Comparison of ENCODE assay signal across 36 cellular contexts in the genomic region with DNA sequence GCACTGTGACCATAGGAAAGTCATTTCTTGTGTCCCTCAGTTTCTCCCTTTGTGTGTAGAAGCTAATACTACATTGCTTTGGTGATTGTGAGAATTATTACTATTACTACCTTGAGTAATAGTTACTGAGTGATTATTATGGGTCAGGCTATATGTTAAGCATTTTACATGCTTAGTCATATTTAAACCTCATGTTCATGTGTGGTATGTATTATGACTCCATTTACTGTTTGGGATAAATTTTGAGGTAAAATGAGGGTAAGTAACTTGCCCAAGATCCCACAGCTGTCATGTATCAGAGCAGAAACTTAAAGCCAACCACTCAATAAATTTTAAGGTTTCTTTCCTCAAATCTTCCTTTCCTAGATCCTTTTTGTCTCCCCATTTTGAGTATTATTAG.
"Had no signal": no experiment of that assay in that cellular context is flagged by ENCODE, and none has a peak within 500 bp of the region (broad histone marks: within the 10 kb centered on the region; RNA-seq: fewer than 3 reads in every experiment).

No MANE protein-coding gene starts in this region.

- H3K4me3 ChIP-seq: adrenal gland, ascending aorta, body of pancreas, breast epithelium, cardiac muscle cell had no signal

- H3K4me3 Mint-ChIP-seq: activated naive CD4-positive, alpha-beta T cell treated with anti-CD3 and anti-CD28 coated beads for 36 hours; activated naive CD4-positive, alpha-beta T cell treated with anti-CD3 and anti-CD28 coated beads, Interleukin-2, amount 10 ng/mL, durations not matched to agents 7 days and 5 days; activated naive CD4-positive, alpha-beta T cell treated with anti-CD3 and anti-CD28 coated beads, Interleukin-2, amount 50 U/mL, for 24 hours; activated naive CD8-positive, alpha-beta T cell treated with anti-CD3 and anti-CD28 coated beads, Interleukin-2, amount 10 ng/mL, durations not matched to agents 7 days and 5 days; activated naive CD8-positive, alpha-beta T cell treated with anti-CD3 and anti-CD28 coated beads, Interleukin-2, amount 50 U/mL, for 24 hours; activated T-cell treated with anti-CD3 and anti-CD28 coated beads, Interleukin-2, amount 50 U/mL, for 24 hours; activated T-cell treated with anti-CD3 and anti-CD28 coated beads, Interleukin-2, amount 50 U/mL, for 4 hours; activated T-cell treated with anti-CD3 and anti-CD28 coated beads, Interleukin-2, amount 50 U/mL, for 72 hours; activated T-helper 1 cell treated with anti-CD3 and anti-CD28 coated beads, Interleukin-12 subunit alpha, Interleukin-12 subunit beta, Interleukin-2, Interleukin-4 antibody, amounts not matched to agents 30 ng/mL and 10 ng/mL and 1 ng/mL, durations not matched to agents 14 hours and 24 hours and 36 hours; brain; central memory CD8-positive, alpha-beta T cell had no signal

- H3K27ac ChIP-seq: adrenal gland, ascending aorta, body of pancreas, brain microvascular endothelial cell, breast epithelium, cardiac muscle cell had no signal

- H3K4me1 Mint-ChIP-seq: activated naive CD4-positive, alpha-beta T cell treated with anti-CD3 and anti-CD28 coated beads, Interleukin-2, amount 10 ng/mL, durations not matched to agents 7 days and 5 days; activated naive CD4-positive, alpha-beta T cell treated with anti-CD3 and anti-CD28 coated beads, Interleukin-2, amount 50 U/mL, for 24 hours; activated naive CD8-positive, alpha-beta T cell treated with anti-CD3 and anti-CD28 coated beads, Interleukin-2, amount 10 ng/mL, durations not matched to agents 7 days and 5 days; activated naive CD8-positive, alpha-beta T cell treated with anti-CD3 and anti-CD28 coated beads, Interleukin-2, amount 50 U/mL, for 24 hours; brain had no signal

- H3K36me3 ChIP-seq: adrenal gland, ascending aorta, brain microvascular endothelial cell, breast epithelium, cardiac muscle cell had no signal

- ATAC-seq: activated naive CD4-positive, alpha-beta T cell treated with anti-CD3 and anti-CD28 coated beads, Interleukin-2, amount 50 U/mL, for 72 hours; activated naive CD8-positive, alpha-beta T cell treated with anti-CD3 and anti-CD28 coated beads, Interleukin-2, amount 50 U/mL, for 24 hours; activated T-cell treated with anti-CD3 and anti-CD28 coated beads, Interleukin-2, amount 50 U/mL, for 4 hours; activated T-cell treated with anti-CD3 and anti-CD28 coated beads, Interleukin-2, amount 50 U/mL, for 72 hours; body of pancreas had no signal

- H3K27ac Mint-ChIP-seq: activated naive CD4-positive, alpha-beta T cell treated with anti-CD3 and anti-CD28 coated beads for 36 hours; activated naive CD4-positive, alpha-beta T cell treated with anti-CD3 and anti-CD28 coated beads, Interleukin-2, amount 10 ng/mL, durations not matched to agents 7 days and 5 days; activated naive CD4-positive, alpha-beta T cell treated with anti-CD3 and anti-CD28 coated beads, Interleukin-2, amount 50 U/mL, for 24 hours; activated naive CD4-positive, alpha-beta T cell treated with anti-CD3 and anti-CD28 coated beads, Interleukin-2, amount 50 U/mL, for 72 hours; activated naive CD8-positive, alpha-beta T cell treated with anti-CD3 and anti-CD28 coated beads, Interleukin-2, amount 10 ng/mL, durations not matched to agents 7 days and 5 days; activated naive CD8-positive, alpha-beta T cell treated with anti-CD3 and anti-CD28 coated beads, Interleukin-2, amount 50 U/mL, for 24 hours; activated T-cell treated with anti-CD3 and anti-CD28 coated beads, Interleukin-2, amount 50 U/mL, for 24 hours; activated T-cell treated with anti-CD3 and anti-CD28 coated beads, Interleukin-2, amount 50 U/mL, for 72 hours; activated T-helper 1 cell treated with anti-CD3 and anti-CD28 coated beads, Interleukin-12 subunit alpha, Interleukin-12 subunit beta, Interleukin-2, Interleukin-4 antibody, amounts not matched to agents 30 ng/mL and 10 ng/mL and 1 ng/mL, durations not matched to agents 14 hours and 24 hours and 36 hours; activated T-helper 2 cell treated with anti-CD3 and anti-CD28 coated beads, Interferon-gamma antibody, Interleukin-2, Interleukin-4, amounts not matched to agents 10 μg/mL and 5 μg/mL and 100 μg/mL, durations not matched to agents 14 hours and 24 hours and 36 hours; brain had no signal

- H3K9me3 ChIP-seq: adrenal gland, ascending aorta, body of pancreas, breast epithelium had no signal

- H3K27me3 ChIP-seq: adrenal gland, ascending aorta, body of pancreas, brain microvascular endothelial cell, breast epithelium, cardiac muscle cell had no signal

- H3K27me3 Mint-ChIP-seq: activated naive CD4-positive, alpha-beta T cell treated with anti-CD3 and anti-CD28 coated beads, Interleukin-2, amount 10 ng/mL, durations not matched to agents 7 days and 5 days; activated naive CD4-positive, alpha-beta T cell treated with anti-CD3 and anti-CD28 coated beads, Interleukin-2, amount 50 U/mL, for 24 hours; activated naive CD8-positive, alpha-beta T cell treated with anti-CD3 and anti-CD28 coated beads, Interleukin-2, amount 10 ng/mL, durations not matched to agents 7 days and 5 days; activated naive CD8-positive, alpha-beta T cell treated with anti-CD3 and anti-CD28 coated beads, Interleukin-2, amount 50 U/mL, for 24 hours; activated T-cell treated with anti-CD3 and anti-CD28 coated beads, Interleukin-2, amount 50 U/mL, for 24 hours; brain; central memory CD8-positive, alpha-beta T cell had no signal

- DNase-seq: activated effector memory CD4-positive, alpha-beta T cell treated with anti-CD3 and anti-CD28 coated beads, Interleukin-2, amount 50 U/mL, for 16 hours; activated effector memory CD4-positive, alpha-beta T cell treated with Interleukin-2 at 50 U/mL for 16 hours; activated gamma-delta T cell; activated gamma-delta T cell treated with Interleukin-2 at 50 U/mL for 16 hours; activated naive CD4-positive, alpha-beta T cell; activated naive CD4-positive, alpha-beta T cell treated with anti-CD3 and anti-CD28 coated beads for 36 hours; activated naive CD4-positive, alpha-beta T cell treated with anti-CD3 and anti-CD28 coated beads, Interleukin-2, amount 10 ng/mL, durations not matched to agents 7 days and 5 days; activated naive CD4-positive, alpha-beta T cell treated with anti-CD3 and anti-CD28 coated beads, Interleukin-2, amount 50 U/mL, for 16 hours; activated naive CD4-positive, alpha-beta T cell treated with Interleukin-2 at 50 U/mL for 16 hours; activated naive CD8-positive, alpha-beta T cell treated with anti-CD3 and anti-CD28 coated beads, Interleukin-2, amount 10 ng/mL, durations not matched to agents 7 days and 5 days; activated naive CD8-positive, alpha-beta T cell treated with anti-CD3 and anti-CD28 coated beads, Interleukin-2, amount 50 U/mL, for 24 hours; activated T-cell treated with anti-CD3 and anti-CD28 coated beads for 4 hours; activated T-cell treated with anti-CD3 and anti-CD28 coated beads, Interleukin-2, amount 50 U/mL, for 1 hour; activated T-cell treated with anti-CD3 and anti-CD28 coated beads, Interleukin-2, amount 50 U/mL, for 24 hours; activated T-cell treated with anti-CD3 and anti-CD28 coated beads, Interleukin-2, amount 50 U/mL, for 4 hours; activated T-cell treated with anti-CD3 and anti-CD28 coated beads, Interleukin-2, amount 50 U/mL, for 48 hours; activated T-cell treated with anti-CD3 and anti-CD28 coated beads, Interleukin-2, amount 50 U/mL, for 72 hours; adrenal gland; amniotic stem cell; amygdala; anterior cingulate cortex; aorta; body of pancreas; brain microvascular endothelial cell; caudate nucleus; central memory CD4-positive, alpha-beta T cell; cerebellar nuclear complex had no signal

- H3K9me3 Mint-ChIP-seq: activated naive CD4-positive, alpha-beta T cell treated with anti-CD3 and anti-CD28 coated beads for 36 hours; activated naive CD4-positive, alpha-beta T cell treated with anti-CD3 and anti-CD28 coated beads, Interleukin-2, amount 10 ng/mL, durations not matched to agents 7 days and 5 days; activated naive CD4-positive, alpha-beta T cell treated with anti-CD3 and anti-CD28 coated beads, Interleukin-2, amount 50 U/mL, for 24 hours; activated naive CD4-positive, alpha-beta T cell treated with anti-CD3 and anti-CD28 coated beads, Interleukin-2, amount 50 U/mL, for 72 hours; activated naive CD8-positive, alpha-beta T cell treated with anti-CD3 and anti-CD28 coated beads, Interleukin-2, amount 10 ng/mL, durations not matched to agents 7 days and 5 days; activated naive CD8-positive, alpha-beta T cell treated with anti-CD3 and anti-CD28 coated beads, Interleukin-2, amount 50 U/mL, for 24 hours; activated T-cell treated with anti-CD3 and anti-CD28 coated beads, Interleukin-2, amount 50 U/mL, for 24 hours; activated T-cell treated with anti-CD3 and anti-CD28 coated beads, Interleukin-2, amount 50 U/mL, for 4 hours; activated T-helper 1 cell treated with anti-CD3 and anti-CD28 coated beads, Interleukin-12 subunit alpha, Interleukin-12 subunit beta, Interleukin-2, Interleukin-4 antibody, amounts not matched to agents 30 ng/mL and 10 ng/mL and 1 ng/mL, durations not matched to agents 14 hours and 24 hours and 36 hours; activated T-helper 2 cell treated with anti-CD3 and anti-CD28 coated beads, Interferon-gamma antibody, Interleukin-2, Interleukin-4, amounts not matched to agents 10 μg/mL and 5 μg/mL and 100 μg/mL, durations not matched to agents 14 hours and 24 hours and 36 hours; central memory CD8-positive, alpha-beta T cell had no signal
